Comparison of ENCODE assay signal across 2 cellular contexts in the genomic region with DNA sequence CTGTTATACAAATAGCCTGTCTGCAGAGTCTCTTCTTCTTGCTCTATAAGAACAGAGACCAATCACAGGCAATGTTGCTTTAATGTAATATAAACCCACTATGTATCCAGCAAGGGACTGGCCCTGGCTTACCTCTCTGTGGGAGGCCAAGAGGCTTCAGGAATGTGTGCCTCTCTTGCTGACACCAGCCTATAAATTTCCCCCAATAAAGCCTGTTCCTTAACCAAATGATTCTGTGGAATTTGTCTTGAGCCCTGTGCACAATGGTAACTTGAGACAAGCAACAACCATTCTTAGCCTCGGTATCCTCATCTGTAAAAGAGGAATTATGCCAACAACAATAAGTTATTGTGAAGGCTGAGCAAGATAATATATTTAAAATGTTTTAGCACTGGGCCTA.
TF ChIP-seq lines count a peak whose summit lies in the region.

No MANE protein-coding gene starts in this region.

TF ChIP-seq in GM23338, 12 proteins besides CTCF, POLR2A, EP300 and RAD21 (continues in another document):
- TF ChIP-seq STAT1 (IDR thresholded peaks at IDR 0.05; ENCODE audit: unreplicated experiment) (no peak), EZH2 (IDR thresholded peaks at IDR 0.05; ENCODE audit: low read depth, unreplicated experiment) (no peak), ZNF331 (CRISPR knock-in tag; IDR thresholded peaks at IDR 0.05; ENCODE audit: low read depth) (no peak), CREB1 (CRISPR knock-in tag; IDR thresholded peaks at IDR 0.05; ENCODE audit: low read depth) (no peak), ZNF114 (CRISPR knock-in tag; IDR thresholded peaks at IDR 0.05) (no peak), JUNB (IDR thresholded peaks at IDR 0.05; ENCODE audit: unreplicated experiment) (no peak), POLR2AphosphoS5 (IDR thresholded peaks at IDR 0.05; ENCODE audit: low read depth) (no peak), NANOG (IDR thresholded peaks at IDR 0.05; ENCODE audit: borderline replicate concordance) (no peak)
- TF ChIP-seq, protein P1, sequence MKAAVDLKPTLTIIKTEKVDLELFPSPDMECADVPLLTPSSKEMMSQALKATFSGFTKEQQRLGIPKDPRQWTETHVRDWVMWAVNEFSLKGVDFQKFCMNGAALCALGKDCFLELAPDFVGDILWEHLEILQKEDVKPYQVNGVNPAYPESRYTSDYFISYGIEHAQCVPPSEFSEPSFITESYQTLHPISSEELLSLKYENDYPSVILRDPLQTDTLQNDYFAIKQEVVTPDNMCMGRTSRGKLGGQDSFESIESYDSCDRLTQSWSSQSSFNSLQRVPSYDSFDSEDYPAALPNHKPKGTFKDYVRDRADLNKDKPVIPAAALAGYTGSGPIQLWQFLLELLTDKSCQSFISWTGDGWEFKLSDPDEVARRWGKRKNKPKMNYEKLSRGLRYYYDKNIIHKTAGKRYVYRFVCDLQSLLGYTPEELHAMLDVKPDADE (IDR thresholded peaks at IDR 0.05) = no peak
- TF ChIP-seq, protein P2, sequence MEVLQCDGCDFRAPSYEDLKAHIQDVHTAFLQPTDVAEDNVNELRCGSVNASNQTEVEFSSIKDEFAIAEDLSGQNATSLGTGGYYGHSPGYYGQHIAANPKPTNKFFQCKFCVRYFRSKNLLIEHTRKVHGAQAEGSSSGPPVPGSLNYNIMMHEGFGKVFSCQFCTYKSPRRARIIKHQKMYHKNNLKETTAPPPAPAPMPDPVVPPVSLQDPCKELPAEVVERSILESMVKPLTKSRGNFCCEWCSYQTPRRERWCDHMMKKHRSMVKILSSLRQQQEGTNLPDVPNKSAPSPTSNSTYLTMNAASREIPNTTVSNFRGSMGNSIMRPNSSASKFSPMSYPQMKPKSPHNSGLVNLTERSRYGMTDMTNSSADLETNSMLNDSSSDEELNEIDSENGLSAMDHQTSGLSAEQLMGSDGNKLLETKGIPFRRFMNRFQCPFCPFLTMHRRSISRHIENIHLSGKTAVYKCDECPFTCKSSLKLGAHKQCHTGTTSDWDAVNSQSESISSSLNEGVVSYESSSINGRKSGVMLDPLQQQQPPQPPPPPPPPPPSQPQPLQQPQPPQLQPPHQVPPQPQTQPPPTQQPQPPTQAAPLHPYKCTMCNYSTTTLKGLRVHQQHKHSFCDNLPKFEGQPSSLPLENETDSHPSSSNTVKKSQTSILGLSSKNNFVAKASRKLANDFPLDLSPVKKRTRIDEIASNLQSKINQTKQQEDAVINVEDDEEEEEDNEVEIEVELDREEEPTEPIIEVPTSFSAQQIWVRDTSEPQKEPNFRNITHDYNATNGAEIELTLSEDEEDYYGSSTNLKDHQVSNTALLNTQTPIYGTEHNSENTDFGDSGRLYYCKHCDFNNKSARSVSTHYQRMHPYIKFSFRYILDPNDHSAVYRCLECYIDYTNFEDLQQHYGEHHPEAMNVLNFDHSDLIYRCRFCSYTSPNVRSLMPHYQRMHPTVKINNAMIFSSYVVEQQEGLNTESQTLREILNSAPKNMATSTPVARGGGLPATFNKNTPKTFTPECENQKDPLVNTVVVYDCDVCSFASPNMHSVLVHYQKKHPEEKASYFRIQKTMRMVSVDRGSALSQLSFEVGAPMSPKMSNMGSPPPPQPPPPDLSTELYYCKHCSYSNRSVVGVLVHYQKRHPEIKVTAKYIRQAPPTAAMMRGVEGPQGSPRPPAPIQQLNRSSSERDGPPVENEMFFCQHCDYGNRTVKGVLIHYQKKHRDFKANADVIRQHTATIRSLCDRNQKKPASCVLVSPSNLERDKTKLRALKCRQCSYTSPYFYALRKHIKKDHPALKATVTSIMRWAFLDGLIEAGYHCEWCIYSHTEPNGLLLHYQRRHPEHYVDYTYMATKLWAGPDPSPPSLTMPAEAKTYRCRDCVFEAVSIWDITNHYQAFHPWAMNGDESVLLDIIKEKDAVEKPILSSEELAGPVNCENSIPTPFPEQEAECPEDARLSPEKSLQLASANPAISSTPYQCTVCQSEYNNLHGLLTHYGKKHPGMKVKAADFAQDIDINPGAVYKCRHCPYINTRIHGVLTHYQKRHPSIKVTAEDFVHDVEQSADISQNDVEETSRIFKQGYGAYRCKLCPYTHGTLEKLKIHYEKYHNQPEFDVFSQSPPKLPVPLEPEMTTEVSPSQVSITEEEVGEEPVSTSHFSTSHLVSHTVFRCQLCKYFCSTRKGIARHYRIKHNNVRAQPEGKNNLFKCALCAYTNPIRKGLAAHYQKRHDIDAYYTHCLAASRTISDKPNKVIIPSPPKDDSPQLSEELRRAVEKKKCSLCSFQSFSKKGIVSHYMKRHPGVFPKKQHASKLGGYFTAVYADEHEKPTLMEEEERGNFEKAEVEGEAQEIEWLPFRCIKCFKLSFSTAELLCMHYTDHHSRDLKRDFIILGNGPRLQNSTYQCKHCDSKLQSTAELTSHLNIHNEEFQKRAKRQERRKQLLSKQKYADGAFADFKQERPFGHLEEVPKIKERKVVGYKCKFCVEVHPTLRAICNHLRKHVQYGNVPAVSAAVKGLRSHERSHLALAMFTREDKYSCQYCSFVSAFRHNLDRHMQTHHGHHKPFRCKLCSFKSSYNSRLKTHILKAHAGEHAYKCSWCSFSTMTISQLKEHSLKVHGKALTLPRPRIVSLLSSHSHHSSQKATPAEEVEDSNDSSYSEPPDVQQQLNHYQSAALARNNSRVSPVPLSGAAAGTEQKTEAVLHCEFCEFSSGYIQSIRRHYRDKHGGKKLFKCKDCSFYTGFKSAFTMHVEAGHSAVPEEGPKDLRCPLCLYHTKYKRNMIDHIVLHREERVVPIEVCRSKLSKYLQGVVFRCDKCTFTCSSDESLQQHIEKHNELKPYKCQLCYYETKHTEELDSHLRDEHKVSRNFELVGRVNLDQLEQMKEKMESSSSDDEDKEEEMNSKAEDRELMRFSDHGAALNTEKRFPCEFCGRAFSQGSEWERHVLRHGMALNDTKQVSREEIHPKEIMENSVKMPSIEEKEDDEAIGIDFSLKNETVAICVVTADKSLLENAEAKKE (CRISPR knock-in tag; IDR thresholded peaks at IDR 0.05) = no peak

TF ChIP-seq in H1, 55 proteins besides CTCF, POLR2A, EP300 and RAD21:
- no peak for TF ChIP-seq SIRT6 (IDR thresholded peaks at IDR 0.05; ENCODE audit: low read length)
- peak; percentile 49; the same call in 1 of the 2 replicates for TF ChIP-seq TEAD4 (IDR thresholded peaks at IDR 0.05; ENCODE audit: low read depth, low read length)
